22 cellular contexts compared by ENCODE assay signal in the genomic region with DNA sequence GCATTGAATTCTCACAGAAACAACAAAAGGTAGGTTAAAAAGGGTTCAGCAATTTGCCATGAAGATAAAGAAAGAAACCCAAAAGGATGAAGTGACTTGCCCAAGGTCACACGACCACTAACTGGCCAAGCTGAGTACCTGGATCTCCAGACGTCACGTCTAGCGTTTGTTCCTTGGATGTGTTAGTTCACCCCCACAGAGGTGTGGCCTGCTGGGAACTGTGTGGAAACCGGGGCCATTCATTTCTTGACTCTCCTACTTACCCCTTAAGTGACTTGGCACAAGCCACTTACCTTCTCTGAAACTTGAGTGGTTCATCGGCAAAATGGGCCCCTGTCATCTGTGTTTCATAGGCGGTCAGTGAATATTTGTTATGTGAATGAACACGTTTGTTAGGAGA.
A peak's percentile ranks its signal among the peaks of the same experiment; 100 is the strongest.
DNase-seq lines count a peak whose midpoint lies in the region; ATAC-seq and TF ChIP-seq lines count a peak whose summit lies in the region.
"Had no signal": no experiment of that assay in that cellular context is flagged by ENCODE, and none has a peak within 500 bp of the region (broad histone marks: within the 10 kb centered on the region; RNA-seq: fewer than 3 reads in every experiment).

No MANE protein-coding gene starts in this region.

- no peaks in the 10 kb centered on the region for H3K36me3 ChIP-seq in GM23338 (ENCODE audit: insufficient read depth)
- no peaks in the 10 kb centered on the region for H3K36me3 ChIP-seq in lower lobe of right lung
- H3K36me3 ChIP-seq in upper lobe of left lung = no peaks in the 10 kb centered on the region
- H3K36me3 ChIP-seq: BE2C; BLaER1 treated with 17β-estradiol and CSF1 and Interleukin-3, amounts not matched to agents 10 nM and 100 nM had no signal

- WGBS in upper lobe of left lung, 2 donors = 56 to 64% methylated on average over 8 of the region's 8 CpGs

- H3K27ac ChIP-seq in GM23338 (ENCODE audit: low read depth) = no peak overlapping the region
- no peak overlapping the region for H3K27ac ChIP-seq in lower lobe of right lung
- H3K27ac ChIP-seq in upper lobe of left lung = no peak overlapping the region
- H3K27ac ChIP-seq: A549; BLaER1 treated with 17β-estradiol and CSF1 and Interleukin-3, amounts not matched to agents 10 nM and 100 nM had no signal

- peaks cover 2% of the 10 kb centered on the region; the same call in 1 of the 2 replicates for H3K9me2 ChIP-seq in GM23338 (ENCODE audit: insufficient read depth)

- H3K9me3 ChIP-seq in lower lobe of right lung (no peaks in the 10 kb centered on the region), upper lobe of left lung (no peaks in the 10 kb centered on the region)
- H3K9me3 ChIP-seq: A549; BE2C; BLaER1 treated with 17β-estradiol and CSF1 and Interleukin-3, amounts not matched to agents 10 nM and 100 nM had no signal

- TF ChIP-seq POLR2A in upper lobe of left lung (IDR thresholded peaks at IDR 0.05) = no peak

- H3K4me3 ChIP-seq in GM23338 (no peak overlapping the region), epithelial cell of esophagus (ENCODE audit: low read length) (no peak overlapping the region), lower lobe of right lung (no peak overlapping the region), upper lobe of left lung (no peak overlapping the region)
- H3K4me3 ChIP-seq: A549; BLaER1 treated with 17β-estradiol and CSF1 and Interleukin-3, amounts not matched to agents 10 nM and 100 nM had no signal

- ATAC-seq in GM23338 (no peak), lower lobe of right lung (peak; percentile 84 to 90), upper lobe of left lung (ENCODE audit: low FRiP score in 2 of 2) (peak; percentile 29 to 62), HG03460 (IDR thresholded peaks at IDR 0.05; ENCODE audit: unreplicated experiment) (no peak)
- ATAC-seq: A549 had no signal

- H3K4me3 Mint-ChIP-seq in GM23338 = no peak overlapping the region
- H3K4me3 Mint-ChIP-seq: CD14-positive monocyte; CD4-positive, alpha-beta T cell; CD8-positive, alpha-beta memory T cell had no signal

- no peaks in the 10 kb centered on the region for H3K79me2 ChIP-seq in GM23338 (replicated peaks; ENCODE audit: insufficient read depth)

- no peaks in the 10 kb centered on the region for H3F3A ChIP-seq in GM23338 (replicated peaks; ENCODE audit: low read depth)

- H3K27me3 Mint-ChIP-seq in GM23338 (ENCODE audit: insufficient read depth, low read depth, poor library complexity) = peaks cover 3% of the 10 kb centered on the region

- H3K4me2 ChIP-seq in GM23338 = no peak overlapping the region
- H3K4me2 ChIP-seq: A549; BLaER1 treated with 17β-estradiol and CSF1 and Interleukin-3, amounts not matched to agents 10 nM and 100 nM had no signal

- no peaks in the 10 kb centered on the region for H3K9me3 Mint-ChIP-seq in GM23338
- H3K9me3 Mint-ChIP-seq: CD4-positive, alpha-beta T cell had no signal

- TF ChIP-seq CTCF in GM23338 (conservative IDR thresholded peaks at IDR 0.05; ENCODE audit: low read depth in 2 of 2) (no peak), epithelial cell of esophagus (IDR thresholded peaks at IDR 0.05; ENCODE audit: insufficient read depth, low read depth, low read length, missing control alignments) (no peak), lower lobe of right lung (IDR thresholded peaks at IDR 0.05) (no peak), upper lobe of left lung (IDR thresholded peaks at IDR 0.05) (no peak)

- intact Hi-C loops in lower lobe of right lung (cut with DNase I) = no loop called here

- H3K4me1 ChIP-seq in GM23338 (ENCODE audit: insufficient read depth) (no peaks in the 10 kb centered on the region), lower lobe of right lung (no peaks in the 10 kb centered on the region), upper lobe of left lung (no peaks in the 10 kb centered on the region)
- H3K4me1 ChIP-seq: A549; BE2C; BLaER1 treated with 17β-estradiol and CSF1 and Interleukin-3, amounts not matched to agents 10 nM and 100 nM had no signal

- H3K27ac Mint-ChIP-seq in GM23338 = no peak overlapping the region
- H3K27ac Mint-ChIP-seq: CD14-positive monocyte; CD4-positive, alpha-beta T cell; CD8-positive, alpha-beta memory T cell had no signal

- DNase-seq in GM23338 (ENCODE audit: low spot score) (no peak), epithelial cell of esophagus (ENCODE audit: low read depth) (peak; percentile 4), lower lobe of right lung (peak; percentile 48), upper lobe of left lung (peak in 1 of 2 donors; percentile 58), nucleus accumbens (lab: John Stamatoyannopoulos, UW) (no peak)
- no peak for DNase-seq in stimulated activated CD4-positive, alpha-beta T cell treated with anti-CD3 and anti-CD28 coated beads, Interleukin-4, amount 100 ng/mL, for 4 hours
- DNase-seq: 8988T; ACHN; AML-193; BE2C; CD4-positive, alpha-beta T cell; CD8-positive, alpha-beta memory T cell; DMS 273 treated with DMSO at 0.1 percent for 48 hours; DMS53; DMS79 treated with DMSO at 0.1 percent for 48 hours; GF-D8; H7; HCEC 1CT had no signal

- no peaks in the 10 kb centered on the region for H3K4me1 Mint-ChIP-seq in GM23338
- H3K4me1 Mint-ChIP-seq: CD14-positive monocyte; CD8-positive, alpha-beta memory T cell had no signal

- peak overlapping the region; percentile 63; the same call in 1 of the 2 replicates for H2AFZ ChIP-seq in GM23338

- H4K20me1 ChIP-seq in GM23338 (replicated peaks; ENCODE audit: insufficient read depth) = no peaks in the 10 kb centered on the region
- H4K20me1 ChIP-seq: BLaER1 treated with 17β-estradiol and CSF1 and Interleukin-3, amounts not matched to agents 10 nM and 100 nM had no signal

- peak in 1 of 4 donors; percentile 49 for TF ChIP-seq EP300 in upper lobe of left lung (IDR thresholded peaks at IDR 0.05)

- H3K27me3 ChIP-seq in GM23338 (ENCODE audit: insufficient read depth) (no peaks in the 10 kb centered on the region), lower lobe of right lung (ENCODE audit: low read depth) (no peaks in the 10 kb centered on the region), upper lobe of left lung (no peaks in the 10 kb centered on the region)
- H3K27me3 ChIP-seq: BE2C; BLaER1 treated with 17β-estradiol and CSF1 and Interleukin-3, amounts not matched to agents 10 nM and 100 nM had no signal

- H3K36me3 Mint-ChIP-seq in GM23338 (ENCODE audit: low read depth) = no peaks in the 10 kb centered on the region
- H3K36me3 Mint-ChIP-seq: CD14-positive monocyte; CD8-positive, alpha-beta memory T cell had no signal

TF ChIP-seq in GM23338, 12 proteins besides CTCF, POLR2A, EP300 and RAD21 (continues in another document):
- TF ChIP-seq EZH2 (IDR thresholded peaks at IDR 0.05; ENCODE audit: low read depth, unreplicated experiment) (no peak), JUNB (IDR thresholded peaks at IDR 0.05; ENCODE audit: unreplicated experiment) (no peak), ZNF114 (CRISPR knock-in tag; IDR thresholded peaks at IDR 0.05) (no peak), NANOG (IDR thresholded peaks at IDR 0.05; ENCODE audit: borderline replicate concordance) (no peak)
- TF ChIP-seq, protein P1, sequence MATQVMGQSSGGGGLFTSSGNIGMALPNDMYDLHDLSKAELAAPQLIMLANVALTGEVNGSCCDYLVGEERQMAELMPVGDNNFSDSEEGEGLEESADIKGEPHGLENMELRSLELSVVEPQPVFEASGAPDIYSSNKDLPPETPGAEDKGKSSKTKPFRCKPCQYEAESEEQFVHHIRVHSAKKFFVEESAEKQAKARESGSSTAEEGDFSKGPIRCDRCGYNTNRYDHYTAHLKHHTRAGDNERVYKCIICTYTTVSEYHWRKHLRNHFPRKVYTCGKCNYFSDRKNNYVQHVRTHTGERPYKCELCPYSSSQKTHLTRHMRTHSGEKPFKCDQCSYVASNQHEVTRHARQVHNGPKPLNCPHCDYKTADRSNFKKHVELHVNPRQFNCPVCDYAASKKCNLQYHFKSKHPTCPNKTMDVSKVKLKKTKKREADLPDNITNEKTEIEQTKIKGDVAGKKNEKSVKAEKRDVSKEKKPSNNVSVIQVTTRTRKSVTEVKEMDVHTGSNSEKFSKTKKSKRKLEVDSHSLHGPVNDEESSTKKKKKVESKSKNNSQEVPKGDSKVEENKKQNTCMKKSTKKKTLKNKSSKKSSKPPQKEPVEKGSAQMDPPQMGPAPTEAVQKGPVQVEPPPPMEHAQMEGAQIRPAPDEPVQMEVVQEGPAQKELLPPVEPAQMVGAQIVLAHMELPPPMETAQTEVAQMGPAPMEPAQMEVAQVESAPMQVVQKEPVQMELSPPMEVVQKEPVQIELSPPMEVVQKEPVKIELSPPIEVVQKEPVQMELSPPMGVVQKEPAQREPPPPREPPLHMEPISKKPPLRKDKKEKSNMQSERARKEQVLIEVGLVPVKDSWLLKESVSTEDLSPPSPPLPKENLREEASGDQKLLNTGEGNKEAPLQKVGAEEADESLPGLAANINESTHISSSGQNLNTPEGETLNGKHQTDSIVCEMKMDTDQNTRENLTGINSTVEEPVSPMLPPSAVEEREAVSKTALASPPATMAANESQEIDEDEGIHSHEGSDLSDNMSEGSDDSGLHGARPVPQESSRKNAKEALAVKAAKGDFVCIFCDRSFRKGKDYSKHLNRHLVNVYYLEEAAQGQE (IDR thresholded peaks at IDR 0.05; ENCODE audit: unreplicated experiment) = no peak

Comparison
In these comparisons a context has a peak if more than half of its experiments do, and no peak if none do; other contexts are left out.
1. ATAC-seq: peak in lower lobe of right lung (2 of 2) and upper lobe of left lung (2 of 2); none in GM23338 (single experiment) and HG03460 (single experiment).
2. DNase-seq: peak in epithelial cell of esophagus (single experiment) and lower lobe of right lung (single experiment); none in GM23338 (single experiment), stimulated activated CD4-positive, alpha-beta T cell treated with anti-CD3 and anti-CD28 coated beads, Interleukin-4, amount 100 ng/mL, for 4 hours (0 of 2) and nucleus accumbens (0 of 56).